ENCODE assay signal across 21 cellular contexts in genomic region chr2:203936949-203937348, GRCh38. TPM values are rescaled to one million over a fixed set of nuclear protein-coding genes. Genes with fewer than 3 reads are reported as not detected.
DNase-seq lines count a peak whose midpoint lies in the region; ATAC-seq and TF ChIP-seq lines count a peak whose summit lies in the region.
"Had no signal": no experiment of that assay in that cellular context is flagged by ENCODE, and none has a peak within 500 bp of the region (broad histone marks: within the 10 kb centered on the region; RNA-seq: fewer than 3 reads in every experiment).

No MANE protein-coding gene starts in this region.

- H3K9me2 ChIP-seq in Loucy (replicated peaks; ENCODE audit: low read depth, low read length): no peaks in the 10 kb centered on the region

- intact Hi-C loops in activated CD4-positive, alpha-beta T cell treated with anti-CD3 and anti-CD28 coated beads, Interleukin-2, amount 10 ng/mL, durations not matched to agents 24 days and 14 days (cut with micrococcal nuclease): loop anchor here (2.0 to 10.0 kb wide), 4 partner anchors 14 to 1768 kb away; partner anchors contain the start of gene FAM117B
- intact Hi-C loops in gastrocnemius medialis (cut with DNase I; ENCODE audit: low total_unique reads): no loop called here

- no peak for TF ChIP-seq POLR2A in gastrocnemius medialis (IDR thresholded peaks at IDR 0.05)

- no peak for DNase-seq in activated CD4-positive, alpha-beta T cell treated with anti-CD3 and anti-CD28 coated beads, Interleukin-2, amount 10 ng/mL, durations not matched to agents 24 days and 14 days
- DNase-seq in activated CD4-positive, alpha-beta T cell treated with anti-CD3 and anti-CD28 coated beads, Interleukin-2, amount 50 U/mL, for 1 hour: no peak
- DNase-seq in activated naive CD8-positive, alpha-beta T cell treated with anti-CD3 and anti-CD28 coated beads for 36 hours: no peak
- DNase-seq in natural killer cell treated with Interleukin-12 subunit alpha and Interleukin-12 subunit beta and Interleukin-15 and Interleukin-18, amount 100 ng/mL, for 72 hours (ENCODE audit: low spot score): no peak
- no peak for DNase-seq in gastrocnemius medialis
- DNase-seq in HUDEP-2 (lab: John Stamatoyannopoulos, UW; ENCODE audit: unreplicated experiment in 76 of 76): no peak
- DNase-seq: activated CD8-positive, alpha-beta memory T cell treated with anti-CD3 and anti-CD28 coated beads, Interleukin-2, amount 50 U/mL, for 4 hours; adrenal gland; BE2C; heart left ventricle; NCI-H1092 treated with DMSO at 0.1 percent for 48 hours; NCI-H2081; NCI-H446 treated with DMSO at 0.1 percent for 48 hours; stimulated activated CD4-positive, alpha-beta T cell treated with anti-CD3 and anti-CD28 coated beads, Interleukin-4, amount 100 ng/mL, for 1 hour; T-helper 9 cell had no signal

- H3K4me3 ChIP-seq in Loucy (ENCODE audit: low read length, poor library complexity, severe bottlenecking): peak overlapping the region; percentile 15
- no peak overlapping the region for H3K4me3 ChIP-seq in gastrocnemius medialis
- H3K4me3 ChIP-seq: adrenal gland, HAP-1 had no signal

- peak overlapping the region; percentile 89 for H3K27ac Mint-ChIP-seq in activated CD4-positive, alpha-beta T cell treated with anti-CD3 and anti-CD28 coated beads, Interleukin-2, amount 10 ng/mL, durations not matched to agents 24 days and 14 days
- H3K27ac Mint-ChIP-seq in activated naive CD8-positive, alpha-beta T cell treated with anti-CD3 and anti-CD28 coated beads for 36 hours: peak overlapping the region; percentile 90
- H3K27ac Mint-ChIP-seq in natural killer cell treated with Interleukin-12 subunit alpha and Interleukin-12 subunit beta and Interleukin-15 and Interleukin-18, amount 100 ng/mL, for 72 hours: peak overlapping the region; percentile 83
- H3K27ac Mint-ChIP-seq: dendritic cell treated with granulocyte-macrophage colony-stimulating factor and Interleukin-4, amounts not matched to agents 40 ng/mL and 50 ng/mL, for 4 days had no signal

- H3K4me1 ChIP-seq in Loucy (ENCODE audit: insufficient read depth, low read length, poor library complexity, severe bottlenecking): peaks cover 17% of the 10 kb centered on the region
- H3K4me1 ChIP-seq in gastrocnemius medialis: no peaks in the 10 kb centered on the region
- H3K4me1 ChIP-seq: adrenal gland, BE2C, HAP-1 had no signal

- in situ Hi-C loops in gastrocnemius medialis (cut with MboI; ENCODE audit: low sequenced_read_pairs in 4 of 4): no loop called here

- no peak for ATAC-seq in natural killer cell treated with Interleukin-12 subunit alpha and Interleukin-12 subunit beta and Interleukin-15 and Interleukin-18, amount 100 ng/mL, for 72 hours
- ATAC-seq in GM18519 (IDR thresholded peaks at IDR 0.05; ENCODE audit: low FRiP score, unreplicated experiment) (no peak), gastrocnemius medialis (no peak)
- ATAC-seq: heart left ventricle had no signal

- H3K4me3 Mint-ChIP-seq in activated CD4-positive, alpha-beta T cell treated with anti-CD3 and anti-CD28 coated beads, Interleukin-2, amount 10 ng/mL, durations not matched to agents 24 days and 14 days: peak overlapping the region; percentile 93
- peak overlapping the region; percentile 94 for H3K4me3 Mint-ChIP-seq in activated naive CD8-positive, alpha-beta T cell treated with anti-CD3 and anti-CD28 coated beads for 36 hours
- H3K4me3 Mint-ChIP-seq in natural killer cell treated with Interleukin-12 subunit alpha and Interleukin-12 subunit beta and Interleukin-15 and Interleukin-18, amount 100 ng/mL, for 72 hours: peak overlapping the region; percentile 95
- H3K4me3 Mint-ChIP-seq: dendritic cell treated with granulocyte-macrophage colony-stimulating factor and Interleukin-4, amounts not matched to agents 40 ng/mL and 50 ng/mL, for 4 days had no signal

- H4K20me1 ChIP-seq in Loucy (ENCODE audit: insufficient read depth, low read length, poor library complexity, severe bottlenecking): no peaks in the 10 kb centered on the region

- H3K36me3 ChIP-seq in Loucy (ENCODE audit: insufficient read depth, low read length) (no peaks in the 10 kb centered on the region), gastrocnemius medialis (no peaks in the 10 kb centered on the region)
- H3K36me3 ChIP-seq: adrenal gland, BE2C, HAP-1, heart left ventricle had no signal

- H3K27me3 Mint-ChIP-seq in activated CD4-positive, alpha-beta T cell treated with anti-CD3 and anti-CD28 coated beads, Interleukin-2, amount 10 ng/mL, durations not matched to agents 24 days and 14 days: no peaks in the 10 kb centered on the region
- no peaks in the 10 kb centered on the region for H3K27me3 Mint-ChIP-seq in activated naive CD8-positive, alpha-beta T cell treated with anti-CD3 and anti-CD28 coated beads for 36 hours
- H3K27me3 Mint-ChIP-seq in natural killer cell treated with Interleukin-12 subunit alpha and Interleukin-12 subunit beta and Interleukin-15 and Interleukin-18, amount 100 ng/mL, for 72 hours: no peaks in the 10 kb centered on the region

- peaks cover 44% of the 10 kb centered on the region for H3K4me1 Mint-ChIP-seq in activated CD4-positive, alpha-beta T cell treated with anti-CD3 and anti-CD28 coated beads, Interleukin-2, amount 10 ng/mL, durations not matched to agents 24 days and 14 days
- peaks cover 60% of the 10 kb centered on the region for H3K4me1 Mint-ChIP-seq in activated naive CD8-positive, alpha-beta T cell treated with anti-CD3 and anti-CD28 coated beads for 36 hours
- peaks cover 56 to 68% of the 10 kb centered on the region in 2 donors for H3K4me1 Mint-ChIP-seq in natural killer cell treated with Interleukin-12 subunit alpha and Interleukin-12 subunit beta and Interleukin-15 and Interleukin-18, amount 100 ng/mL, for 72 hours (ENCODE audit: low read depth in 2 of 2)

- H3K27me3 ChIP-seq in Loucy (ENCODE audit: insufficient read depth, low read length, poor library complexity, severe bottlenecking) (no peaks in the 10 kb centered on the region), gastrocnemius medialis (no peaks in the 10 kb centered on the region)
- H3K27me3 ChIP-seq: adrenal gland, BE2C, heart left ventricle had no signal

- peaks cover 55% of the 10 kb centered on the region for H3K36me3 Mint-ChIP-seq in activated CD4-positive, alpha-beta T cell treated with anti-CD3 and anti-CD28 coated beads, Interleukin-2, amount 10 ng/mL, durations not matched to agents 24 days and 14 days (ENCODE audit: low read depth)
- H3K36me3 Mint-ChIP-seq in activated naive CD8-positive, alpha-beta T cell treated with anti-CD3 and anti-CD28 coated beads for 36 hours: peaks cover 64% of the 10 kb centered on the region
- peaks cover 35% of the 10 kb centered on the region for H3K36me3 Mint-ChIP-seq in natural killer cell treated with Interleukin-12 subunit alpha and Interleukin-12 subunit beta and Interleukin-15 and Interleukin-18, amount 100 ng/mL, for 72 hours

- H3K4me2 ChIP-seq in Loucy (ENCODE audit: low read depth, low read length, poor library complexity, severe bottlenecking): peak overlapping the region; percentile 45

- H3K9ac ChIP-seq in Loucy (ENCODE audit: low read depth, low read length, poor library complexity, severe bottlenecking): peak overlapping the region; percentile 1

- H3K79me2 ChIP-seq in Loucy (ENCODE audit: insufficient read depth, low read length): no peaks in the 10 kb centered on the region

- H3K9me3 Mint-ChIP-seq in activated CD4-positive, alpha-beta T cell treated with anti-CD3 and anti-CD28 coated beads, Interleukin-2, amount 10 ng/mL, durations not matched to agents 24 days and 14 days: peaks cover 5% of the 10 kb centered on the region
- peaks cover 8% of the 10 kb centered on the region for H3K9me3 Mint-ChIP-seq in activated naive CD8-positive, alpha-beta T cell treated with anti-CD3 and anti-CD28 coated beads for 36 hours
- peaks cover 7% of the 10 kb centered on the region for H3K9me3 Mint-ChIP-seq in natural killer cell treated with Interleukin-12 subunit alpha and Interleukin-12 subunit beta and Interleukin-15 and Interleukin-18, amount 100 ng/mL, for 72 hours
- H3K9me3 Mint-ChIP-seq: dendritic cell treated with granulocyte-macrophage colony-stimulating factor and Interleukin-4, amounts not matched to agents 40 ng/mL and 50 ng/mL, for 4 days had no signal

- no peaks in the 10 kb centered on the region for H3F3A ChIP-seq in Loucy (ENCODE audit: low read depth)

- no peaks in the 10 kb centered on the region for H3K9me3 ChIP-seq in Loucy (ENCODE audit: insufficient read depth, low read depth, low read length)
- H3K9me3 ChIP-seq in gastrocnemius medialis: no peaks in the 10 kb centered on the region
- H3K9me3 ChIP-seq: adrenal gland, BE2C, HAP-1, heart left ventricle had no signal

- TF ChIP-seq CTCF in Loucy (conservative IDR thresholded peaks at IDR 0.05; ENCODE audit: low read length) (no peak), gastrocnemius medialis (IDR thresholded peaks at IDR 0.05 in 4 of 5, conservative IDR thresholded peaks at IDR 0.05 in 1 of 5) (no peak)

- peak overlapping the region; percentile 25; the same call in 1 of the 2 replicates for H2AFZ ChIP-seq in Loucy (ENCODE audit: low read length)

- H3K27ac ChIP-seq in gastrocnemius medialis: no peak overlapping the region
- H3K27ac ChIP-seq: adrenal gland had no signal

RNA-seq across cellular contexts. Expression of gene ICOS, which starts 0.4 kb away (rescaled TPM):
- total RNA-seq in activated CD4-positive, alpha-beta T cell treated with anti-CD3 and anti-CD28 coated beads, Interleukin-2, amount 10 ng/mL, durations not matched to agents 24 days and 14 days: 111 and 114 TPM in 2 replicates
- total RNA-seq in activated naive CD8-positive, alpha-beta T cell treated with anti-CD3 and anti-CD28 coated beads for 36 hours: 100 to 1,000 TPM in 1 of 2 experiments, 10 to 100 TPM in 1; 99.2 to 101 TPM
- 10 to 100 TPM; 68.8 to 93.6 TPM for total RNA-seq in natural killer cell treated with Interleukin-12 subunit alpha and Interleukin-12 subunit beta and Interleukin-15 and Interleukin-18, amount 100 ng/mL, for 72 hours
- total RNA-seq in gastrocnemius medialis: not detected
- total RNA-seq: bronchial epithelial cell, pulmonary artery endothelial cell had no signal

Comparison
In these comparisons a context has a peak if more than half of its experiments do, and no peak if none do; other contexts are left out.
1. RNA of gene ICOS, which starts 0.4 kb away (total RNA-seq): 111 to 114 TPM in activated CD4-positive, alpha-beta T cell treated with anti-CD3 and anti-CD28 coated beads, Interleukin-2, amount 10 ng/mL, durations not matched to agents 24 days and 14 days, 99.2 to 101 TPM in activated naive CD8-positive, alpha-beta T cell treated with anti-CD3 and anti-CD28 coated beads for 36 hours and 68.8 to 93.6 TPM in natural killer cell treated with Interleukin-12 subunit alpha and Interleukin-12 subunit beta and Interleukin-15 and Interleukin-18, amount 100 ng/mL, for 72 hours; not detected in gastrocnemius medialis; every median in the first group is over 10 times any median in the second.
2. Peak in every context shown above with its lines, with median percentiles within 50 percentile points of each other: H3K27ac Mint-ChIP-seq and H3K4me3 Mint-ChIP-seq.